13 cellular contexts compared by ENCODE assay signal in genomic region chr3:44883999-44884431, GRCh38. TPM values are rescaled to one million over a fixed set of nuclear protein-coding genes. Genes with fewer than 3 reads are reported as not detected.
DNase-seq lines count a peak whose midpoint lies in the region; ATAC-seq, FAIRE-seq and TF ChIP-seq lines count a peak whose summit lies in the region.
"Had no signal": no experiment of that assay in that cellular context is flagged by ENCODE, and none has a peak within 500 bp of the region (broad histone marks: within the 10 kb centered on the region; RNA-seq: fewer than 3 reads in every experiment).

No MANE protein-coding gene starts in this region.

- H3K4me1 Mint-ChIP-seq in activated T-helper 17 cell treated with anti-CD3 and anti-CD28 coated beads, Interleukin-2, amount 50 U/mL, for 72 hours: no peaks in the 10 kb centered on the region

- DNase-seq in NCI-H2107 treated with DMSO at 0.1 percent for 48 hours (lab: John Stamatoyannopoulos, UW; ENCODE audit: unreplicated experiment): peak; percentile 23
- DNase-seq in NCI-H2107 (lab: John Stamatoyannopoulos, UW): no peak
- DNase-seq in SK-N-SH: peak; percentile 30
- DNase-seq in fibroblast of the conjunctiva (ENCODE audit: low read depth): peak; percentile 93
- DNase-seq in urothelium cell line (ENCODE audit: low spot score): peak; percentile 86
- no peak for DNase-seq in stimulated activated naive CD4-positive, alpha-beta T cell treated with Interleukin-2 at 50 U/mL for 16 hours (lab: John Stamatoyannopoulos, UW)
- DNase-seq in left lobe of liver (ENCODE audit: low spot score): no peak
- DNase-seq: activated naive CD4-positive, alpha-beta T cell treated with Interleukin-2 at 50 U/mL for 16 hours; right cardiac atrium; tibial artery had no signal

- peaks cover 10% of the 10 kb centered on the region for H3F3A ChIP-seq in SK-N-SH (replicated peaks; ENCODE audit: insufficient read depth)

- no peaks in the 10 kb centered on the region for H3K9me2 ChIP-seq in SK-N-SH

- CTCF ChIA-PET in SK-N-SH (lab: Yijun Ruan, JAX): interaction anchor here (1.0 kb wide), 1 partner anchor 17 kb away, joined by 3 read pairs; no protein-coding TSS in a partner anchor

- peaks cover 8% of the 10 kb centered on the region for H3K27me3 Mint-ChIP-seq in activated T-helper 17 cell treated with anti-CD3 and anti-CD28 coated beads, Interleukin-2, amount 50 U/mL, for 72 hours

- no peak overlapping the region for H3K4me3 ChIP-seq in SK-N-SH (ENCODE audit: low read depth in 2 of 2, low read length in 1 of 2)
- H3K4me3 ChIP-seq: tibial artery had no signal

- no peaks in the 10 kb centered on the region for H3K9me3 ChIP-seq in SK-N-SH
- H3K9me3 ChIP-seq: tibial artery had no signal

- peak overlapping the region in 1 of 2 experiments; percentile 93; a peak in 3 of 4 replicates for H3K27ac ChIP-seq in SK-N-SH (ENCODE audit: low read depth in 2 of 2, low read length in 1 of 2)
- H3K27ac ChIP-seq: tibial artery had no signal

- peaks cover 6 to 21% of the 10 kb centered on the region in 2 experiments; a peak in 3 of 4 replicates for H3K4me1 ChIP-seq in SK-N-SH (ENCODE audit: control insufficient read depth in 1 of 2, insufficient read depth in 2 of 2, low read depth in 1 of 2, low read length in 1 of 2)

- no peak for TF ChIP-seq RAD21 in SK-N-SH (IDR thresholded peaks at IDR 0.05; ENCODE audit: low read length)

- peak overlapping the region; percentile 86 for H2AFZ ChIP-seq in SK-N-SH (ENCODE audit: low read depth)

- 6% methylated on average over 4 of the region's 4 CpGs for WGBS in SK-N-SH (ENCODE audit: low lambda C conversion rate)

- POLR2A ChIA-PET in SK-N-SH (lab: Yijun Ruan, JAX): no interaction called here

- H3K9me3 Mint-ChIP-seq in activated T-helper 17 cell treated with anti-CD3 and anti-CD28 coated beads, Interleukin-2, amount 50 U/mL, for 72 hours: no peaks in the 10 kb centered on the region

- no peak overlapping the region for H3K4me3 Mint-ChIP-seq in activated T-helper 17 cell treated with anti-CD3 and anti-CD28 coated beads, Interleukin-2, amount 50 U/mL, for 72 hours

- peak in 1 of 2 experiments; percentile 91; a peak in 2 of 4 replicates for TF ChIP-seq EP300 in SK-N-SH (IDR thresholded peaks at IDR 0.05; ENCODE audit: borderline replicate concordance in 1 of 2, low read depth in 1 of 2, low read length in 1 of 2)

- H3K4me2 ChIP-seq in SK-N-SH: peak overlapping the region; percentile 63

- no peak for TF ChIP-seq CTCF in SK-N-SH (IDR thresholded peaks at IDR 0.05)

- no peak overlapping the region for H3K27ac Mint-ChIP-seq in activated T-helper 17 cell treated with anti-CD3 and anti-CD28 coated beads, Interleukin-2, amount 50 U/mL, for 72 hours

- no peak for ATAC-seq in activated T-helper 17 cell treated with anti-CD3 and anti-CD28 coated beads, Interleukin-2, amount 50 U/mL, for 72 hours (replicated peaks)
- ATAC-seq in left lobe of liver: no peak

- H3K36me3 Mint-ChIP-seq in activated T-helper 17 cell treated with anti-CD3 and anti-CD28 coated beads, Interleukin-2, amount 50 U/mL, for 72 hours (ENCODE audit: low read depth): no peaks in the 10 kb centered on the region

- H3K79me2 ChIP-seq in SK-N-SH (ENCODE audit: insufficient read depth): no peaks in the 10 kb centered on the region

- H3K9ac ChIP-seq in SK-N-SH: peak overlapping the region; percentile 53; the same call in 1 of the 2 replicates

- H4K20me1 ChIP-seq in SK-N-SH (ENCODE audit: insufficient read depth): no peaks in the 10 kb centered on the region

- no peaks in the 10 kb centered on the region for H3K36me3 ChIP-seq in SK-N-SH (replicated peaks in 1 of 2; ENCODE audit: control insufficient read depth in 1 of 2, insufficient read depth in 2 of 2, low read length in 1 of 2)
- H3K36me3 ChIP-seq: tibial artery had no signal

- FAIRE-seq in urothelium cell line (lab: Jason Lieb, UNC): peak; percentile 71
- FAIRE-seq: A204.1 had no signal

- no peaks in the 10 kb centered on the region for H3K27me3 ChIP-seq in SK-N-SH (ENCODE audit: insufficient read depth)
- H3K27me3 ChIP-seq: tibial artery had no signal

TF ChIP-seq in SK-N-SH, 30 proteins besides CTCF, POLR2A, EP300 and RAD21 (continues in another document):
- TF ChIP-seq CHD2 (IDR thresholded peaks at IDR 0.05; ENCODE audit: low read length, partially characterized antibody): no peak
- no peak for TF ChIP-seq IRF3 (IDR thresholded peaks at IDR 0.05; ENCODE audit: low read depth, low read length)
- TF ChIP-seq FOXM1 (IDR thresholded peaks at IDR 0.05; ENCODE audit: low read depth): 0 out of 2 replicates have a peak, but pooled peaks have one; percentile 41
- TF ChIP-seq TEAD4 (IDR thresholded peaks at IDR 0.05; ENCODE audit: borderline replicate concordance, insufficient read depth): peak; percentile 91
- TF ChIP-seq TCF12 (IDR thresholded peaks at IDR 0.05): peak; percentile 97
- no peak for TF ChIP-seq GABPA (IDR thresholded peaks at IDR 0.05; ENCODE audit: low read depth)
- TF ChIP-seq RFX5 (IDR thresholded peaks at IDR 0.05; ENCODE audit: low read length): no peak
- peak; percentile 93 for TF ChIP-seq MAX (IDR thresholded peaks at IDR 0.05; ENCODE audit: low read depth)
- no peak for TF ChIP-seq SMC3 (IDR thresholded peaks at IDR 0.05; ENCODE audit: low read depth, low read length)
- TF ChIP-seq JUND (IDR thresholded peaks at IDR 0.05): peak; percentile 93
- TF ChIP-seq GATA2 (CRISPR knock-in tag; IDR thresholded peaks at IDR 0.05): no peak
- TF ChIP-seq USF2 (IDR thresholded peaks at IDR 0.05; ENCODE audit: borderline replicate concordance, low read depth, low read length): no peak
- TF ChIP-seq NRF1 (IDR thresholded peaks at IDR 0.05; ENCODE audit: low read depth, low read length): no peak
- TF ChIP-seq MXI1 (IDR thresholded peaks at IDR 0.05; ENCODE audit: low read depth, low read length): no peak
- no peak for TF ChIP-seq MEF2A (IDR thresholded peaks at IDR 0.05; ENCODE audit: borderline replicate concordance, low read depth)
- no peak for TF ChIP-seq ZBTB33 (IDR thresholded peaks at IDR 0.05; ENCODE audit: borderline replicate concordance, low read depth)

RNA-seq across cellular contexts. Expression of gene TGM4, which starts 9.6 kb away (rescaled TPM):
- polyA plus RNA-seq in SK-N-SH (2012; rRNA removed): 0.12 and 0.13 TPM in 2 replicates
- 0.06 and 0.18 TPM in 2 replicates for polyA plus RNA-seq in SK-N-SH (2012; cell fraction: cytosol; rRNA removed)
- polyA plus RNA-seq in SK-N-SH (2012; cell fraction: nucleus; rRNA removed): 0.22 and 0.27 TPM in 2 replicates
- total RNA-seq in activated T-helper 17 cell treated with anti-CD3 and anti-CD28 coated beads, Interleukin-2, amount 50 U/mL, for 72 hours: not detected
- not detected for total RNA-seq in left lobe of liver
- total RNA-seq: right cardiac atrium; T-helper 1 cell treated with Interleukin-12 subunit alpha and Interleukin-12 subunit beta and Interleukin-4 antibody, amounts not matched to agents 30 ng/mL and 1 ng/mL, for 36 hours had no signal
- polyA plus RNA-seq: right cardiac atrium had no signal

RNA-seq across cellular contexts. Expression of gene TMEM42, which starts 22.3 kb away (rescaled TPM):
- 32.8 and 42.4 TPM in 2 replicates for polyA plus RNA-seq in SK-N-SH (2012; rRNA removed)
- 27.6 and 31.8 TPM in 2 replicates for polyA plus RNA-seq in SK-N-SH (2012; cell fraction: cytosol; rRNA removed)
- polyA plus RNA-seq in SK-N-SH (2012; cell fraction: nucleus; rRNA removed): 46.9 and 61.1 TPM in 2 replicates
- 1 to 10 TPM; 6.9 to 7.3 TPM for total RNA-seq in activated T-helper 17 cell treated with anti-CD3 and anti-CD28 coated beads, Interleukin-2, amount 50 U/mL, for 72 hours
- total RNA-seq in left lobe of liver: 9.7 TPM

Comparison
In these comparisons a context has a peak if more than half of its experiments do, and no peak if none do; other contexts are left out.
1. DNase-seq: peak in NCI-H2107 treated with DMSO at 0.1 percent for 48 hours (single experiment), SK-N-SH (single experiment), fibroblast of the conjunctiva (single experiment) and urothelium cell line (single experiment); none in NCI-H2107 (single experiment), stimulated activated naive CD4-positive, alpha-beta T cell treated with Interleukin-2 at 50 U/mL for 16 hours (single experiment) and left lobe of liver (single experiment).